17 cellular contexts compared by ENCODE assay signal in genomic region chr7:151168787-151169162, GRCh38. TPM values are rescaled to one million over a fixed set of nuclear protein-coding genes. Genes with fewer than 3 reads are reported as not detected.
A peak's percentile ranks its signal among the peaks of the same experiment; 100 is the strongest.
DNase-seq lines count a peak whose midpoint lies in the region; ATAC-seq, FAIRE-seq and TF ChIP-seq lines count a peak whose summit lies in the region.
"Had no signal": no experiment of that assay in that cellular context is flagged by ENCODE, and none has a peak within 500 bp of the region (broad histone marks: within the 10 kb centered on the region; RNA-seq: fewer than 3 reads in every experiment).

No MANE protein-coding gene starts in this region.

- no peak for TF ChIP-seq POLR2A in K562 (conservative IDR thresholded peaks at IDR 0.05)
- TF ChIP-seq POLR2A in prostate gland (IDR thresholded peaks at IDR 0.05), result no peak

- H3K9me3 ChIP-seq in CD4-positive, alpha-beta T cell (ENCODE audit: control insufficient read depth, low read length), result no peaks in the 10 kb centered on the region
- H3K9me3 ChIP-seq in H9 (ENCODE audit: control insufficient read depth, low read depth, low read length), result no peaks in the 10 kb centered on the region
- H3K9me3 ChIP-seq in K562 (replicated peaks; ENCODE audit: control insufficient read depth, insufficient read depth, low read depth, low read length), result no peaks in the 10 kb centered on the region; the same call in 1 of the 2 replicates
- no peaks in the 10 kb centered on the region for H3K9me3 ChIP-seq in prostate gland
- H3K9me3 ChIP-seq: breast epithelium had no signal

- H2BK12ac ChIP-seq in H9 (ENCODE audit: insufficient read length, low read depth, low read length), result no peak overlapping the region

- no peaks in the 10 kb centered on the region for H4K20me1 ChIP-seq in H9 (ENCODE audit: control insufficient read depth, insufficient read depth, insufficient read length)
- H4K20me1 ChIP-seq in K562 (replicated peaks; ENCODE audit: control insufficient read depth, insufficient read depth, low read length), result no peaks in the 10 kb centered on the region

- H3K79me1 ChIP-seq in H9 (ENCODE audit: insufficient read depth, low read depth, low read length, poor library complexity, severe bottlenecking), result no peaks in the 10 kb centered on the region

- TF ChIP-seq EP300 in K562 (IDR thresholded peaks at IDR 0.05; ENCODE audit: low read length), result no peak

- H4K8ac ChIP-seq in H9 (replicated peaks; ENCODE audit: insufficient read length, low read depth, low read length), result no peak overlapping the region

- H3K4me3 Mint-ChIP-seq in CD4-positive, alpha-beta T cell, result peak overlapping the region; percentile 80
- H3K4me3 Mint-ChIP-seq in H9 (peak overlapping the region in 1 of 2 experiments; percentile 80; a peak in 3 of 5 replicates), nephron (peak overlapping the region; percentile 70 to 84 (median 76))

- H3K14ac ChIP-seq in H9 (ENCODE audit: insufficient read depth, low read length), result no peak overlapping the region

- H2AFZ ChIP-seq in H9 (ENCODE audit: low read length) (no peak overlapping the region), K562 (ENCODE audit: low read depth, low read length) (no peak overlapping the region)

- no peak overlapping the region for H2BK120ac ChIP-seq in H9 (ENCODE audit: low read depth, low read length, poor library complexity, severe bottlenecking)

- TF ChIP-seq CTCF in CD4-positive, alpha-beta T cell (IDR thresholded peaks at IDR 0.05), result no peak
- TF ChIP-seq CTCF in H9 (conservative IDR thresholded peaks at IDR 0.05) (no peak), K562 (IDR thresholded peaks at IDR 0.05 in 2 of 3, conservative IDR thresholded peaks at IDR 0.05 in 1 of 3; ENCODE audit: insufficient read depth in 2 of 3, low read depth in 1 of 3, low read length in 3 of 3) (no peak), nephron (IDR thresholded peaks at IDR 0.05; ENCODE audit: unreplicated experiment in 3 of 3) (no peak), prostate gland (IDR thresholded peaks at IDR 0.05) (no peak)

- H3K36me3 ChIP-seq in K562 (ENCODE audit: control insufficient read depth, insufficient read depth, low read length), result no peaks in the 10 kb centered on the region
- H3K36me3 ChIP-seq in prostate gland, result no peaks in the 10 kb centered on the region
- H3K36me3 ChIP-seq: breast epithelium had no signal

- H3K4me1 ChIP-seq in H9 (ENCODE audit: insufficient read depth, low read length) (no peaks in the 10 kb centered on the region), K562 (replicated peaks in 1 of 2; ENCODE audit: control insufficient read depth in 2 of 2, insufficient read depth in 2 of 2, low read length in 2 of 2) (peaks cover 0 to 25% of the 10 kb centered on the region in 2 experiments; a peak in 4 of 5 replicates), prostate gland (replicated peaks) (no peaks in the 10 kb centered on the region)

- no peak overlapping the region for H3K27ac ChIP-seq in CD4-positive, alpha-beta T cell (ENCODE audit: low read depth, low read length)
- H3K27ac ChIP-seq in H9 (ENCODE audit: insufficient read length, low read depth, low read length), result no peak overlapping the region
- H3K27ac ChIP-seq in K562 (ENCODE audit: extremely low read depth, low read depth, low read length), result no peak overlapping the region
- no peak overlapping the region for H3K27ac ChIP-seq in prostate gland
- H3K27ac ChIP-seq: breast epithelium had no signal

- H4K91ac ChIP-seq in H9 (ENCODE audit: insufficient read length, low read depth, low read length), result no peak overlapping the region

- H2BK15ac ChIP-seq in H9 (ENCODE audit: low read depth, low read length), result no peak overlapping the region

- no peak overlapping the region for H4K5ac ChIP-seq in H9 (ENCODE audit: insufficient read length, low read depth, low read length)

- no peaks in the 10 kb centered on the region for H3K36me3 Mint-ChIP-seq in CD4-positive, alpha-beta T cell (ENCODE audit: low read depth)
- no peaks in the 10 kb centered on the region; a peak in 2 of 7 replicates for H3K36me3 Mint-ChIP-seq in H9 (ENCODE audit: insufficient read depth in 1 of 3, low read depth in 3 of 3)
- no peaks in the 10 kb centered on the region for H3K36me3 Mint-ChIP-seq in nephron (ENCODE audit: low read depth)

- H3K27ac Mint-ChIP-seq in CD4-positive, alpha-beta T cell, result no peak overlapping the region
- no peak overlapping the region for H3K27ac Mint-ChIP-seq in H9
- H3K27ac Mint-ChIP-seq in nephron, result no peak overlapping the region

- WGBS in H9 (ENCODE audit: extremely low coverage, insufficient read length, low lambda C conversion rate), result no CpG with 5 or more reads among the region's 10 CpGs
- 6% methylated on average over 10 of the region's 10 CpGs for WGBS in K562 (ENCODE audit: insufficient coverage, low coverage, missing lambda C conversion rate)
- WGBS in prostate gland, result 51% methylated on average over 10 of the region's 10 CpGs

- no peak for FAIRE-seq in K562 (lab: Jason Lieb, UNC)
- FAIRE-seq: GM18507 had no signal

- TF ChIP-seq RAD21 in K562 (CRISPR knock-in tag; conservative IDR thresholded peaks at IDR 0.05 in 1 of 2, IDR thresholded peaks at IDR 0.05 in 1 of 2), result no peak

- H2BK20ac ChIP-seq in H9 (ENCODE audit: low read depth, low read length, poor library complexity, severe bottlenecking), result no peak overlapping the region

- H3K18ac ChIP-seq in H9 (ENCODE audit: insufficient read length, low read depth, low read length), result no peak overlapping the region

- POLR2A ChIA-PET in CD4-positive, alpha-beta T cell (lab: Charles Lee), result no interaction called here
- POLR2A ChIA-PET in K562 (lab: Yijun Ruan, JAX), result interaction anchor here (0.6 to 1.9 kb wide), 4 partner anchors 10 to 92 kb away, joined by 3 to 7 read pairs (median 5); no protein-coding TSS in a partner anchor

- no peak overlapping the region for H2AK5ac ChIP-seq in H9 (ENCODE audit: insufficient read length, low read length)

- DNase-seq in CD4-positive, alpha-beta T cell, result no peak
- no peak for DNase-seq in H9
- no peak for DNase-seq in K562 (ENCODE audit: extremely low read depth in 1 of 4, low spot score in 3 of 4)
- no peak for DNase-seq in Right ventricle myocardium superior
- no peak for DNase-seq in stimulated activated naive CD4-positive, alpha-beta T cell treated with Interleukin-2 at 50 U/mL for 16 hours (lab: John Stamatoyannopoulos, UW)
- no peak for DNase-seq in prostate gland (ENCODE audit: low spot score)
- DNase-seq: AML-193; DMS153; NCI-H1417 treated with DMSO at 0.1 percent for 48 hours; NK-92 treated with Interleukin-12 subunit alpha and Interleukin-12 subunit beta, amount 100 ng/mL, for 24 hours had no signal

- no peak overlapping the region for H2BK5ac ChIP-seq in H9 (ENCODE audit: insufficient read length, low read length)

- no peak overlapping the region for H3K23ac ChIP-seq in H9 (ENCODE audit: insufficient read length, low read depth, low read length)

- H3K79me2 ChIP-seq in H9 (ENCODE audit: insufficient read depth, low read length), result no peaks in the 10 kb centered on the region
- no peaks in the 10 kb centered on the region for H3K79me2 ChIP-seq in K562 (ENCODE audit: control insufficient read depth, insufficient read depth, low read length)

- peaks cover 13% of the 10 kb centered on the region for H3K4me1 Mint-ChIP-seq in CD4-positive, alpha-beta T cell (ENCODE audit: low read depth)
- H3K4me1 Mint-ChIP-seq in H9 (peaks cover 8 to 17% of the 10 kb centered on the region in 2 experiments; a peak in 3 of 4 replicates), nephron (peaks cover 6% of the 10 kb centered on the region)

- H3K4ac ChIP-seq in H9 (ENCODE audit: low read depth, low read length), result no peak overlapping the region

- no TSS peak for BruUV-seq in K562 (replicated peaks; lab: Mats Ljungman, UMichigan)

- H3K23me2 ChIP-seq in H9 (ENCODE audit: insufficient read length, low read depth, low read length, poor library complexity, severe bottlenecking), result peaks cover 10% of the 10 kb centered on the region

- intact Hi-C loops in CD4-positive, alpha-beta T cell (cut with DNase I, micrococcal nuclease), result loop anchor here (2.0 to 10.0 kb wide), 3 partner anchors 76 to 134 kb away; partner anchors contain the start of gene SMARCD3 (in 2 of the 2)
- intact Hi-C loops in K562 (cut with micrococcal nuclease), result loop anchor here (5.0 to 10.0 kb wide), 2 partner anchors 181 to 284 kb away; no protein-coding TSS in a partner anchor
- intact Hi-C loops in Right ventricle myocardium superior (cut with DNase I), result no loop called here
- intact Hi-C loops in prostate gland (cut with DNase I), result no loop called here

- no peak overlapping the region for H3K56ac ChIP-seq in H9 (ENCODE audit: insufficient read length, low read depth, low read length)

- H3K27me3 Mint-ChIP-seq in CD4-positive, alpha-beta T cell, result peaks cover 46% of the 10 kb centered on the region
- H3K27me3 Mint-ChIP-seq in H9 (ENCODE audit: low read depth) (peaks cover 58% of the 10 kb centered on the region), nephron (ENCODE audit: low read depth) (peaks cover 57% of the 10 kb centered on the region)

- no peaks in the 10 kb centered on the region for H3K9me3 Mint-ChIP-seq in CD4-positive, alpha-beta T cell
- peaks cover 14 to 19% of the 10 kb centered on the region in 2 experiments for H3K9me3 Mint-ChIP-seq in H9
- H3K9me3 Mint-ChIP-seq in nephron, result peaks cover 8% of the 10 kb centered on the region

- peaks cover 42% of the 10 kb centered on the region for H3K27me3 ChIP-seq in CD4-positive, alpha-beta T cell (ENCODE audit: control insufficient read depth, insufficient read depth, low read length)
- H3K27me3 ChIP-seq in H9 (ENCODE audit: insufficient read depth, low read length), result peaks cover 45% of the 10 kb centered on the region
- H3K27me3 ChIP-seq in K562 (ENCODE audit: control insufficient read depth in 2 of 2, insufficient read depth in 2 of 2, low read length in 2 of 2), result peaks cover 40 to 50% of the 10 kb centered on the region in 2 experiments
- no peaks in the 10 kb centered on the region for H3K27me3 ChIP-seq in prostate gland (replicated peaks; ENCODE audit: insufficient read depth)

- H3K4me3 ChIP-seq in K562 (no peak overlapping the region), prostate gland (no peak overlapping the region)

- H3K4me2 ChIP-seq in H9 (ENCODE audit: insufficient read depth, insufficient read length, low read length) (peak overlapping the region; percentile 25), K562 (ENCODE audit: insufficient read depth, low read length) (no peak overlapping the region)

- CTCF ChIA-PET in CD4-positive, alpha-beta T cell (lab: Charles Lee), result interaction anchor here (1.0 to 1.3 kb wide), 3 partner anchors 38 to 75 kb away, joined by 3 to 4 read pairs (median 3); no protein-coding TSS in a partner anchor
- CTCF ChIA-PET in K562 (lab: Yijun Ruan, JAX; ENCODE audit: low intra/inter-chr PET ratio), result interaction anchor here (0.6 to 3.9 kb wide), 4 partner anchors 45 to 764 kb away, joined by 3 to 23 read pairs (median 8); no protein-coding TSS in a partner anchor

- H3K9ac ChIP-seq in H9 (ENCODE audit: extremely low read depth, insufficient read length, low read length) (no peak overlapping the region), K562 (ENCODE audit: insufficient read depth in 1 of 2, low read depth in 2 of 2, low read length in 2 of 2) (no peak overlapping the region)

- H3T11ph ChIP-seq in H9 (ENCODE audit: low read length), result no peak overlapping the region

- in situ Hi-C loops in K562 (cut with MboI), result no loop called here

- H3K9me1 ChIP-seq in K562 (ENCODE audit: control insufficient read depth, insufficient read depth, low read length), result no peaks in the 10 kb centered on the region

- no peak for ATAC-seq in CD4-positive, alpha-beta T cell (ENCODE audit: poor library complexity)
- ATAC-seq in K562 (no peak), Right ventricle myocardium superior (ENCODE audit: poor library complexity) (no peak), HG03159 (IDR thresholded peaks at IDR 0.05; ENCODE audit: unreplicated experiment) (no peak)

RNA-seq across cellular contexts. Expression of gene GBX1, which starts 1.3 kb away (rescaled TPM):
- total RNA-seq in CD4-positive, alpha-beta T cell, result not detected
- not detected in 2 replicates for total RNA-seq in H9 (2021)
- not detected in 2 replicates for total RNA-seq in K562 (2011; cell fraction: chromatin; rRNA removed; ENCODE audit: low replicate concordance)
- not detected in 2 replicates for total RNA-seq in K562 (2011; cell fraction: nucleolus; rRNA removed)
- total RNA-seq in K562 (2011; cell fraction: nucleoplasm; rRNA removed), result not detected in 2 replicates
- not detected in 2 replicates for total RNA-seq in K562 (2014; rRNA removed)
- not detected in 2 replicates for total RNA-seq in K562 (2014; rRNA removed; fragmentation: Illumina TruSeq; extraction: Trizol)
- total RNA-seq in K562 (2015; rRNA removed; fragmentation: Illumina TruSeq; extraction: Trizol), result not detected in 2 replicates
- total RNA-seq in K562 (2021), result not detected in 2 replicates
- polyA plus RNA-seq in K562 (2011; rRNA removed), result not detected in 2 replicates
- not detected in 2 replicates for polyA plus RNA-seq in K562 (2011; cell fraction: cytosol; rRNA removed)
- polyA plus RNA-seq in K562 (2011; cell fraction: nucleus; rRNA removed), result not detected in 2 replicates
- polyA plus RNA-seq in K562 (2012), result not detected in 2 replicates
- polyA plus RNA-seq in K562 (2014; fragmentation: Illumina TruSeq; extraction: Trizol), result not detected in 2 replicates
- not detected for polyA plus RNA-seq in K562 (2014; fragmentation: Nextera tagmentation; extraction: Ambion mirVana)
- not detected in 2 replicates for polyA plus RNA-seq in K562 (2014; rRNA removed)
- polyA minus RNA-seq in K562 (2011; rRNA and poly(A)+ RNA removed), result not detected in 2 replicates
- not detected in 2 replicates for polyA minus RNA-seq in K562 (2011; cell fraction: cytosol; rRNA and poly(A)+ RNA removed)
- not detected in 2 replicates for polyA minus RNA-seq in K562 (2011; cell fraction: nucleus; rRNA and poly(A)+ RNA removed)
- 2.7 TPM for total RNA-seq in Right ventricle myocardium superior
- not detected for total RNA-seq in prostate gland
- total RNA-seq: breast epithelium; posterior vena cava; subcutaneous adipose tissue; T-helper 2 cell treated with Interferon-gamma antibody and Interleukin-4, amounts not matched to agents 100 ng/mL and 5 ng/mL, for 36 hours had no signal

RNA-seq across cellular contexts. Expression of gene ASB10, which starts 18.3 kb away (rescaled TPM):
- total RNA-seq in CD4-positive, alpha-beta T cell, result not detected
- total RNA-seq in H9 (2021), result not detected in 2 replicates
- total RNA-seq in K562 (2011; cell fraction: chromatin; rRNA removed; ENCODE audit: low replicate concordance), result not detected in 2 replicates
- total RNA-seq in K562 (2011; cell fraction: nucleolus; rRNA removed), result not detected in 2 replicates
- total RNA-seq in K562 (2011; cell fraction: nucleoplasm; rRNA removed), result not detected in 2 replicates
- total RNA-seq in K562 (2014; rRNA removed), result not detected in 2 replicates
- not detected in 2 replicates for total RNA-seq in K562 (2014; rRNA removed; fragmentation: Illumina TruSeq; extraction: Trizol)
- total RNA-seq in K562 (2015; rRNA removed; fragmentation: Illumina TruSeq; extraction: Trizol), result not detected in 2 replicates
- total RNA-seq in K562 (2021), result not detected in 2 replicates
- not detected in 2 replicates for polyA plus RNA-seq in K562 (2011; rRNA removed)
- polyA plus RNA-seq in K562 (2011; cell fraction: cytosol; rRNA removed), result not detected in 2 replicates
- polyA plus RNA-seq in K562 (2011; cell fraction: nucleus; rRNA removed), result not detected in 2 replicates
- polyA plus RNA-seq in K562 (2012), result not detected in 2 replicates
- not detected in 2 replicates for polyA plus RNA-seq in K562 (2014; fragmentation: Illumina TruSeq; extraction: Trizol)
- polyA plus RNA-seq in K562 (2014; fragmentation: Nextera tagmentation; extraction: Ambion mirVana), result not detected
- not detected in 2 replicates for polyA plus RNA-seq in K562 (2014; rRNA removed)
- polyA minus RNA-seq in K562 (2011; rRNA and poly(A)+ RNA removed), result not detected in 2 replicates
- not detected in 2 replicates for polyA minus RNA-seq in K562 (2011; cell fraction: cytosol; rRNA and poly(A)+ RNA removed)
- not detected in 2 replicates for polyA minus RNA-seq in K562 (2011; cell fraction: nucleus; rRNA and poly(A)+ RNA removed)
- 42.6 TPM for total RNA-seq in Right ventricle myocardium superior
- not detected for total RNA-seq in prostate gland
- total RNA-seq: breast epithelium; posterior vena cava; subcutaneous adipose tissue; T-helper 2 cell treated with Interferon-gamma antibody and Interleukin-4, amounts not matched to agents 100 ng/mL and 5 ng/mL, for 36 hours had no signal

RNA-seq across cellular contexts. Expression of gene H2BK1, which starts 41.5 kb away (rescaled TPM):
- total RNA-seq in CD4-positive, alpha-beta T cell, result not detected
- total RNA-seq in H9 (2021) (0.97 TPM in 1 of 2 replicates, not detected in the other), K562 (2014; rRNA removed) (not detected in 2 replicates), K562 (2014; rRNA removed; fragmentation: Illumina TruSeq; extraction: Trizol) (not detected in 2 replicates), K562 (2015; rRNA removed; fragmentation: Illumina TruSeq; extraction: Trizol) (not detected in 2 replicates), K562 (2021) (not detected in 2 replicates), Right ventricle myocardium superior (not detected), prostate gland (1 to 10 TPM in 1 of 2 donors, not detected in 1; 3.0 TPM)
- 1.00 TPM in 1 of 2 replicates, not detected in the other for total RNA-seq in K562 (2011; cell fraction: chromatin; rRNA removed; ENCODE audit: low replicate concordance)
- 1.6 and 4.0 TPM in 2 replicates for total RNA-seq in K562 (2011; cell fraction: nucleolus; rRNA removed)
- 1.2 TPM in 1 of 2 replicates, not detected in the other for total RNA-seq in K562 (2011; cell fraction: nucleoplasm; rRNA removed)
- polyA plus RNA-seq in K562 (2011; rRNA removed) (not detected in 2 replicates), K562 (2014; fragmentation: Illumina TruSeq; extraction: Trizol) (not detected in 2 replicates), K562 (2014; fragmentation: Nextera tagmentation; extraction: Ambion mirVana) (not detected), K562 (2014; rRNA removed) (not detected in 2 replicates)
- polyA plus RNA-seq in K562 (2011; cell fraction: cytosol; rRNA removed), result not detected in 2 replicates
- polyA plus RNA-seq in K562 (2011; cell fraction: nucleus; rRNA removed), result 0.53 TPM in 1 of 2 replicates, not detected in the other
- not detected in 2 replicates for polyA plus RNA-seq in K562 (2012)
- not detected in 2 replicates for polyA minus RNA-seq in K562 (2011; rRNA and poly(A)+ RNA removed)
- polyA minus RNA-seq in K562 (2011; cell fraction: cytosol; rRNA and poly(A)+ RNA removed), result not detected in 2 replicates
- not detected in 2 replicates for polyA minus RNA-seq in K562 (2011; cell fraction: nucleus; rRNA and poly(A)+ RNA removed)
- total RNA-seq: breast epithelium, subcutaneous adipose tissue had no signal

RNA-seq across cellular contexts. Expression of gene ABCF2, which starts 58.2 kb away (rescaled TPM):
- 10 to 100 TPM; 12.3 to 13.2 TPM for total RNA-seq in CD4-positive, alpha-beta T cell
- 70.1 and 70.5 TPM in 2 replicates for total RNA-seq in H9 (2021)
- 65.4 and 103 TPM in 2 replicates for total RNA-seq in K562 (2011; cell fraction: chromatin; rRNA removed; ENCODE audit: low replicate concordance)
- 49.7 and 54.7 TPM in 2 replicates for total RNA-seq in K562 (2011; cell fraction: nucleolus; rRNA removed)
- total RNA-seq in K562 (2011; cell fraction: nucleoplasm; rRNA removed), result 43.1 and 48.4 TPM in 2 replicates
- total RNA-seq in K562 (2014; rRNA removed), result 117 and 145 TPM in 2 replicates
- 79.5 and 110 TPM in 2 replicates for total RNA-seq in K562 (2014; rRNA removed; fragmentation: Illumina TruSeq; extraction: Trizol)
- total RNA-seq in K562 (2015; rRNA removed; fragmentation: Illumina TruSeq; extraction: Trizol), result 113 TPM in 2 replicates
- 122 and 129 TPM in 2 replicates for total RNA-seq in K562 (2021)
- 43.1 and 62.1 TPM in 2 replicates for polyA plus RNA-seq in K562 (2011; rRNA removed)
- polyA plus RNA-seq in K562 (2011; cell fraction: cytosol; rRNA removed), result 54.5 and 89.8 TPM in 2 replicates
- 36.6 and 65.1 TPM in 2 replicates for polyA plus RNA-seq in K562 (2011; cell fraction: nucleus; rRNA removed)
- polyA plus RNA-seq in K562 (2012), result 64.0 and 75.1 TPM in 2 replicates
- 165 and 177 TPM in 2 replicates for polyA plus RNA-seq in K562 (2014; fragmentation: Illumina TruSeq; extraction: Trizol)
- 100 to 1,000 TPM; 103 to 224 TPM for polyA plus RNA-seq in K562 (2014; fragmentation: Nextera tagmentation; extraction: Ambion mirVana)
- polyA plus RNA-seq in K562 (2014; rRNA removed), result 88.2 and 97.5 TPM in 2 replicates
- 49.7 and 116 TPM in 2 replicates for polyA minus RNA-seq in K562 (2011; rRNA and poly(A)+ RNA removed)
- polyA minus RNA-seq in K562 (2011; cell fraction: cytosol; rRNA and poly(A)+ RNA removed), result 23.5 and 52.3 TPM in 2 replicates
- 17.1 and 26.5 TPM in 2 replicates for polyA minus RNA-seq in K562 (2011; cell fraction: nucleus; rRNA and poly(A)+ RNA removed)
- 23.9 TPM for total RNA-seq in Right ventricle myocardium superior
- total RNA-seq in prostate gland, result 10 to 100 TPM; 23.3 to 33.3 TPM

Comparison
In these comparisons a context has a peak if more than half of its experiments do, and no peak if none do; other contexts are left out.
1. RNA of gene ASB10, which starts 18.3 kb away (total RNA-seq): 42.6 TPM in Right ventricle myocardium superior (single experiment); not detected in prostate gland, not detected in CD4-positive, alpha-beta T cell, not detected in H9 and not detected in K562; every median in the first group is over 10 times any median in the second.
2. intact Hi-C loops: an anchor here in CD4-positive, alpha-beta T cell (2.0 to 10.0 kb wide) and K562 (5.0 to 10.0 kb wide); none called in Right ventricle myocardium superior and prostate gland.